ENCODE assay signal across 1 cellular context in the genomic region with DNA sequence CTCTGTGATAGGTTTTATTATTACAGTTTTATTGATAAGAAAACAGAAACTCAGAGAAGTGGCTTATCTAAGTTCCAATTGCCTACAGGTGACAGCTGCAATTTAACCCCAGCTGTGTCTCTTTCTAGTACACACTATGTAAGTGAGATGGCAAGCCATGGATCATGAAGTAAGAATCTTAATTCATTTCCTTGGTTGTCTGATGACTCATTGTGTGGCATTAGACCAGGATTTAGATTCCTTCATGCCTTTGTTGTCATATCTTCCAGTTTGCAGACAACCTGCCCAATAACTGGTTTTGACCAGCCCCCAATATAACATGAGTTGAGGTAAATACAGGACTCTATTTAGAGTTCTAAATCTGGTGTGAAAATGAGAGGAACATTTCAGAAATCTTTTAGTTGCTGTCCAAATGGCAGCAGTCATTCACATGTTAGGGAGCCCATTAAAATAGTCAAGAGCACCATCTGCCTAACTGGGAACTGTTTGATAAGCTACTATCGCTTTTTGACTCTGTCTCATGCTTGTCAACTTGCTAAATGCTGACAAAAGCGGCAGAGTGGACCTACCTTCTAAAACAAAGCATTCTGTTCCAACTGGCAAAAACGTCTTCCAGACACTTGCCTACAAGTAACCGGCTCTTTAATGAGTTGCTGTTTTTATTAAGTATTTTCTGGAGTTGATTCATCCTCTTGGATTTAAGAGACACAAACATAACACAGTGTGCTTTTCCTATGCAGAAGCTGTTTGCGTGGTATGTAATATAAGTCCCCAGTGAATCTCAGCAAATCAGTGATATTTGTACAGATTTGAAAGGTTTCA.
TF ChIP-seq lines count a peak whose summit lies in the region.

No MANE protein-coding gene starts in this region.

TF ChIP-seq in endothelial cell of umbilical vein, 7 proteins besides CTCF, POLR2A, EP300 and RAD21 (continued from another document):
- TF ChIP-seq GATA2 (IDR thresholded peaks at IDR 0.05; ENCODE audit: insufficient read depth, insufficient read length, low read depth, low read length), result peak; percentile 78
- no peak for TF ChIP-seq EZH2 (IDR thresholded peaks at IDR 0.05; ENCODE audit: borderline replicate concordance, low read depth, low read length, severe bottlenecking)
- peak; percentile 90 for TF ChIP-seq FOS (IDR thresholded peaks at IDR 0.05; ENCODE audit: borderline replicate concordance, insufficient read depth, low read length)
- peak; percentile 67 for TF ChIP-seq POLR2AphosphoS5 (IDR thresholded peaks at IDR 0.05; ENCODE audit: insufficient read depth, low read depth, low read length)
- TF ChIP-seq MYC (IDR thresholded peaks at IDR 0.05; ENCODE audit: low read depth, low read length), result no peak
